Comparison of ENCODE assay signal across 30 cellular contexts in the genomic region with DNA sequence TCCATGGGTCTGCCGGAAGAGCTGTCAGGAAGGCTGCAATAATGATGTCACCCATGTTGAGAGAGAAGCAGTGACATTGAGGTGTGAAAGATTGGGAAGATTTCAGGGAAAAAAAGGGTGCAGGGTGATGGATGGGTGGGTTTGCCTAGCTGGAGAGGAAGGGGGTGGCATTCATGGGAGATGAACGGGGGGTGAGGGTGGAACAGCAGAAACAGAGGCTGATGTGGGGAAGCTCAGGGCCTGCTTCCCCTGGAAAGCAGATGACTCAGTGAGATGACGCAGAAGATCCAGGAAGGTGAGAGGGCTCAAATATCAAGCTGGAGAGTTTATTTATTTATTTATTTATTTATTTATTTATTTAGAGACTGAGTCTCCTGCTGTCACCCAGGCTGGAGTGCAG. TPM values are rescaled to one million over a fixed set of nuclear protein-coding genes. Genes with fewer than 3 reads are reported as not detected.
DNase-seq lines count a peak whose midpoint lies in the region; ATAC-seq, FAIRE-seq and TF ChIP-seq lines count a peak whose summit lies in the region.
"Had no signal": no experiment of that assay in that cellular context is flagged by ENCODE, and none has a peak within 500 bp of the region (broad histone marks: within the 10 kb centered on the region; RNA-seq: fewer than 3 reads in every experiment).

No MANE protein-coding gene starts in this region.

- no peak for FAIRE-seq in small intestine (lab: Jason Lieb, UNC)
- FAIRE-seq in D721Med (lab: Jason Lieb, UNC) = no peak

- no peak for TF ChIP-seq CTCF in D721Med (IDR thresholded peaks at IDR 0.05; ENCODE audit: insufficient read depth, missing control alignments)

- H3K4me3 ChIP-seq in small intestine (ENCODE audit: low read depth in 1 of 2, low read length in 2 of 2) = no peak overlapping the region
- H3K4me3 ChIP-seq: heart right ventricle, lower lobe of right lung, PC-9, psoas muscle, transverse colon had no signal

- H3K27ac ChIP-seq in small intestine (ENCODE audit: low read depth in 1 of 2, low read length in 1 of 2) = no peak overlapping the region
- H3K27ac ChIP-seq: heart right ventricle, lower lobe of right lung, PC-9, psoas muscle, WERI-Rb-1 had no signal

- H3K27me3 ChIP-seq in small intestine (ENCODE audit: control insufficient read depth in 2 of 2, insufficient read depth in 2 of 2, low read length in 2 of 2) = no peaks in the 10 kb centered on the region
- H3K27me3 ChIP-seq: transverse colon had no signal

- DNase-seq in EH (ENCODE audit: low read depth) (peak; percentile 17), HT1080 (ENCODE audit: low read depth) (peak; percentile 34), amniotic epithelial cell (ENCODE audit: low read depth) (peak; percentile 48), glomerular visceral epithelial cell (ENCODE audit: extremely low spot score) (peak; percentile 6), left lobe of liver (ENCODE audit: low spot score) (no peak), small intestine (no peak), NCI-H1930 (lab: John Stamatoyannopoulos, UW) (no peak), D721Med (ENCODE audit: insufficient read length, low spot score) (no peak)
- DNase-seq: activated CD4-positive, alpha-beta T cell treated with anti-CD3 and anti-CD28 coated beads, Interleukin-2, amount 10 ng/mL, durations not matched to agents 24 days and 14 days; activated CD8-positive, alpha-beta memory T cell treated with anti-CD3 and anti-CD28 coated beads for 24 hours; activated effector memory CD4-positive, alpha-beta T cell treated with anti-CD3 and anti-CD28 coated beads, Interleukin-2, amount 50 U/mL, for 16 hours; activated naive CD8-positive, alpha-beta T cell treated with anti-CD3 and anti-CD28 coated beads for 36 hours; CD8-positive, alpha-beta memory T cell; central memory CD4-positive, alpha-beta T cell; endodermal cell; GF-D8; heart right ventricle; lower lobe of right lung; NCI-H1092 treated with DMSO at 0.1 percent for 48 hours; NCI-H1694 treated with DMSO at 0.1 percent for 48 hours; NCI-H526; PC-9; psoas muscle; SHP77 treated with DMSO at 0.1 percent for 48 hours; stimulated activated CD4-positive, alpha-beta T cell treated with anti-CD3 and anti-CD28 coated beads, Interleukin-4, amount 100 ng/mL, for 4 hours; T-helper 9 cell; WERI-Rb-1 had no signal

- ATAC-seq in left lobe of liver = no peak
- ATAC-seq: esophagus mucosa; heart right ventricle; lower lobe of right lung; natural killer cell treated with Interleukin-12 subunit alpha and Interleukin-12 subunit beta and Interleukin-15 and Interleukin-18, amount 100 ng/mL, for 72 hours; psoas muscle had no signal

- no peaks in the 10 kb centered on the region for H3K9me3 ChIP-seq in small intestine (ENCODE audit: control insufficient read depth, low read depth)
- H3K9me3 ChIP-seq: heart right ventricle, lower lobe of right lung, psoas muscle, transverse colon had no signal

- 65 to 78% (median 74%) methylated on average over 3 of the region's 3 CpGs for WGBS in small intestine, 3 donors

- peaks cover 2 to 6% of the 10 kb centered on the region in 2 donors for H3K4me1 ChIP-seq in small intestine (ENCODE audit: control insufficient read depth in 2 of 2, insufficient read depth in 1 of 2, low read depth in 1 of 2, low read length in 1 of 2)
- H3K4me1 ChIP-seq: heart right ventricle, lower lobe of right lung, psoas muscle had no signal

- H3K36me3 ChIP-seq in small intestine (ENCODE audit: control insufficient read depth in 2 of 2, insufficient read depth in 2 of 2, low read length in 2 of 2) = no peaks in the 10 kb centered on the region
- H3K36me3 ChIP-seq: heart right ventricle, lower lobe of right lung, transverse colon, WERI-Rb-1 had no signal

RNA-seq across cellular contexts. Expression of a gene that starts 19.8 kb away (rescaled TPM):
- total RNA-seq in HT1080 (2014; rRNA removed; shearing (Covaris generic)) = 9.3 and 14.5 TPM in 2 replicates
- polyA plus RNA-seq in HT1080 (2015; cell fraction: cytosol; rRNA removed) = 19.2 and 28.8 TPM in 2 replicates
- 40.9 and 41.9 TPM in 2 replicates for polyA plus RNA-seq in HT1080 (2015; cell fraction: nucleus; rRNA removed)
- 25.1 TPM for total RNA-seq in left lobe of liver
- 10 to 100 TPM; 12.4 to 16.3 (median 14.2) TPM for polyA plus RNA-seq in small intestine

Comparison
In these comparisons a context has a peak if more than half of its experiments do, and no peak if none do; other contexts are left out.
1. DNase-seq: peak in EH (single experiment), HT1080 (single experiment), amniotic epithelial cell (single experiment) and glomerular visceral epithelial cell (single experiment); none in left lobe of liver (single experiment), small intestine (single experiment), NCI-H1930 (0 of 2) and D721Med (single experiment).